18 cellular contexts compared by ENCODE assay signal in the genomic region with DNA sequence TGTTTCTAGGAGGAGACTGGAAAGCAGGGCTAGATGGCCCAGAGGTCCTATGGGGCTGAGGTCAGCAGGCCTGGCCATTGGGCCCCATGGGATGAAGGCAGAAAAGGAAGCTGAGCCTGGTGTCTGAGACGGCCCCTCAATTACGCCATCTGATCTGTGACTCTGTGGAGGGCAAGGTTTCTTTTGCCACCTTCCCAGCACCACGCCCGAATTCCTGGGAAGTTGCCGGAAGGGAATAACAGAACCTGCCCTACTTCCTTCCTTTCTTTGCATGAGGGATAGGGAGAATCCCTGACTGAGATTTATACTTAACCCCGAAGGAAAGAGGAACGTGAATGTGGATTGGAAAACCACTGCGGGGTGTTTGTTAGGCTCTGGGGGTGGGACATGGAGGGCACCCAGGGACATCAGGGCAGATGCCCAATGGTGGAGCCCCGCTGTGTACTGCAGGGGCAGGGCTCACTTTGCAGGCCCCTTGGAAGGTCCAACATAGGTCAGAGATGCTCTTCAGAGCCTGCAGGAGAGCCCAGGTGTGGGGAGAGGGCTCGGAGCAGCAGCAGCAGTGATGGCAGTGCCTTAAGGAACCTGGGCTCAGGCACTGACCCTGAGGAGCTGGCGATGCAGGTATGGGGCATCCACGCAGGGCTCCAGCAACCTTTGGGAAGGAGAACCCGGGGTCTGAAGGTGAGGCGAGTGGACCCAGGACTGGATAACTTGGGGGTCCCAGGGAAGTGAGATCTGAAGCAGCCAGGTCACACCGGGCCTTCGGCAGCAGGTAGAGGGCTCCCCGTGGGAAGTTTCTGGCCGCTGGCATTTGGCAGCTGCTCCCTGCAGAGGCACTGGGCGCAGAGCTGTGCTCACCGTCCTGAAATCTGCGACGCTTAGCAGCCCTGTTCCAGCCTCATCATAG.
"Had no signal": no experiment of that assay in that cellular context is flagged by ENCODE, and none has a peak within 500 bp of the region (broad histone marks: within the 10 kb centered on the region; RNA-seq: fewer than 3 reads in every experiment).

No MANE protein-coding gene starts in this region.

- H3K9me3 ChIP-seq: lower lobe of right lung, SJSA1, upper lobe of left lung had no signal

- H3K36me3 ChIP-seq: lower lobe of right lung, SJSA1, upper lobe of left lung had no signal

- ATAC-seq: activated T-cell treated with anti-CD3 and anti-CD28 coated beads, Interleukin-2, amount 50 U/mL, for 4 hours; lower lobe of right lung had no signal

- H3K27me3 Mint-ChIP-seq: activated CD4-positive, alpha-beta memory T cell treated with anti-CD3 and anti-CD28 coated beads, Interleukin-2, amount 10 ng/mL, durations not matched to agents 7 days and 5 days; brain had no signal

- H3K4me1 ChIP-seq: lower lobe of right lung, parathyroid adenoma, SJSA1, upper lobe of left lung had no signal

- H3K9ac ChIP-seq: parathyroid adenoma had no signal

- H3K9me3 Mint-ChIP-seq: activated CD4-positive, alpha-beta memory T cell treated with anti-CD3 and anti-CD28 coated beads, Interleukin-2, amount 10 ng/mL, durations not matched to agents 7 days and 5 days; activated naive CD8-positive, alpha-beta T cell treated with anti-CD3 and anti-CD28 coated beads for 36 hours; activated T-cell treated with anti-CD3 and anti-CD28 coated beads, Interleukin-2, amount 50 U/mL, for 4 hours; endodermal cell had no signal

- H3K4me1 Mint-ChIP-seq: activated CD4-positive, alpha-beta memory T cell treated with anti-CD3 and anti-CD28 coated beads, Interleukin-2, amount 10 ng/mL, durations not matched to agents 7 days and 5 days; activated naive CD8-positive, alpha-beta T cell treated with anti-CD3 and anti-CD28 coated beads for 36 hours; brain; endodermal cell; naive B cell had no signal

- H3K4me3 ChIP-seq: lower lobe of right lung, SJSA1, upper lobe of left lung had no signal

- H3K4me3 Mint-ChIP-seq: activated CD4-positive, alpha-beta memory T cell treated with anti-CD3 and anti-CD28 coated beads, Interleukin-2, amount 10 ng/mL, durations not matched to agents 7 days and 5 days; activated naive CD8-positive, alpha-beta T cell treated with anti-CD3 and anti-CD28 coated beads for 36 hours; activated T-cell treated with anti-CD3 and anti-CD28 coated beads, Interleukin-2, amount 50 U/mL, for 4 hours; brain; endodermal cell had no signal

- DNase-seq: activated CD4-positive, alpha-beta memory T cell treated with anti-CD3 and anti-CD28 coated beads, Interleukin-2, amount 10 ng/mL, durations not matched to agents 7 days and 5 days; activated CD4-positive, alpha-beta T cell treated with anti-CD3 and anti-CD28 coated beads for 4 hours; activated gamma-delta T cell; activated naive CD8-positive, alpha-beta T cell treated with anti-CD3 and anti-CD28 coated beads for 36 hours; activated T-cell treated with anti-CD3 and anti-CD28 coated beads, Interleukin-2, amount 50 U/mL, for 4 hours; endodermal cell; foreskin fibroblast; lower lobe of right lung; naive B cell; retina; stimulated activated CD4-positive, alpha-beta T cell treated with anti-CD3 and anti-CD28 coated beads, Interleukin-4, amount 100 ng/mL, for 24 hours; stimulated activated naive CD4-positive, alpha-beta T cell treated with Interleukin-2 at 50 U/mL for 16 hours; substantia nigra; T-helper 2 cell; upper lobe of left lung had no signal

- H3K27me3 ChIP-seq: upper lobe of left lung had no signal

- H3K79me2 ChIP-seq: parathyroid adenoma had no signal

- H3K36me3 Mint-ChIP-seq: activated naive CD8-positive, alpha-beta T cell treated with anti-CD3 and anti-CD28 coated beads for 36 hours; brain; naive B cell had no signal

- H3K27ac ChIP-seq: lower lobe of right lung, parathyroid adenoma, SJSA1, upper lobe of left lung had no signal

- H2AFZ ChIP-seq: parathyroid adenoma had no signal

- H3K27ac Mint-ChIP-seq: activated CD4-positive, alpha-beta memory T cell treated with anti-CD3 and anti-CD28 coated beads, Interleukin-2, amount 10 ng/mL, durations not matched to agents 7 days and 5 days; activated naive CD8-positive, alpha-beta T cell treated with anti-CD3 and anti-CD28 coated beads for 36 hours; endodermal cell; naive B cell had no signal
